25 cellular contexts compared by ENCODE assay signal in genomic region chr2:52404866-52405265, GRCh38.
"Had no signal": no experiment of that assay in that cellular context is flagged by ENCODE, and none has a peak within 500 bp of the region (broad histone marks: within the 10 kb centered on the region; RNA-seq: fewer than 3 reads in every experiment).

No MANE protein-coding gene starts in this region.

- H3K4me1 ChIP-seq: adrenal gland, ascending aorta, lower lobe of right lung, parathyroid adenoma, stomach, uterus had no signal

- H2AFZ ChIP-seq: parathyroid adenoma had no signal

- H3K9me3 ChIP-seq: adrenal gland, ascending aorta, lower lobe of right lung, mucosa of descending colon, stomach, uterus had no signal

- H3K36me3 ChIP-seq: adrenal gland, ascending aorta, brain microvascular endothelial cell, lower lobe of right lung, stomach, uterus, WERI-Rb-1 had no signal

- H3K4me3 ChIP-seq: adrenal gland, ascending aorta, lower lobe of right lung, mucosa of descending colon, stomach, uterus had no signal

- H3K27ac ChIP-seq: adrenal gland, ascending aorta, brain microvascular endothelial cell, lower lobe of right lung, parathyroid adenoma, stomach, uterus, WERI-Rb-1 had no signal

- H3K79me2 ChIP-seq: parathyroid adenoma had no signal

- DNase-seq: activated CD4-positive, alpha-beta T cell treated with anti-CD3 and anti-CD28 coated beads, Interleukin-2, amount 10 ng/mL, durations not matched to agents 7 days and 5 days; activated CD4-positive, CD25-positive, alpha-beta regulatory T cell treated with anti-CD3 and anti-CD28 coated beads, Interleukin-2, amount 50 U/mL, for 72 hours; activated CD8-positive, alpha-beta memory T cell treated with anti-CD3 and anti-CD28 coated beads, Interleukin-2, amount 10 ng/mL, durations not matched to agents 7 days and 5 days; activated CD8-positive, alpha-beta T cell treated with anti-CD3 and anti-CD28 coated beads for 36 hours; activated gamma-delta T cell treated with Interleukin-2 at 50 U/mL for 16 hours; adrenal gland; brain microvascular endothelial cell; caudate nucleus; dermis blood vessel endothelial cell; effector memory CD4-positive, alpha-beta T cell; immature natural killer cell; lower lobe of right lung; mesendoderm; mucosa of descending colon; nephron progenitor cell; right cardiac atrium; stimulated activated CD4-positive, alpha-beta T cell treated with anti-CD3 and anti-CD28 coated beads, Interleukin-2, amount 100 ng/mL, for 24 hours; stomach; trophoblast cell; uterus; WERI-Rb-1 had no signal

- H3K27me3 ChIP-seq: adrenal gland, ascending aorta, brain microvascular endothelial cell, stomach, uterus had no signal

- ATAC-seq: activated CD8-positive, alpha-beta memory T cell treated with anti-CD3 and anti-CD28 coated beads, Interleukin-2, amount 10 ng/mL, durations not matched to agents 7 days and 5 days; activated CD8-positive, alpha-beta T cell treated with anti-CD3 and anti-CD28 coated beads for 36 hours; left lobe of liver; lower lobe of right lung; mucosa of descending colon; right cardiac atrium; stimulated activated effector memory CD8-positive, alpha-beta T cell treated with anti-CD3 and anti-CD28 coated beads, Interleukin-12 subunit alpha, Interleukin-12 subunit beta, amount 100 ng/mL, for 72 hours had no signal

- H3K9ac ChIP-seq: parathyroid adenoma had no signal
